ENCODE assay signal across 1 cellular context in the genomic region with DNA sequence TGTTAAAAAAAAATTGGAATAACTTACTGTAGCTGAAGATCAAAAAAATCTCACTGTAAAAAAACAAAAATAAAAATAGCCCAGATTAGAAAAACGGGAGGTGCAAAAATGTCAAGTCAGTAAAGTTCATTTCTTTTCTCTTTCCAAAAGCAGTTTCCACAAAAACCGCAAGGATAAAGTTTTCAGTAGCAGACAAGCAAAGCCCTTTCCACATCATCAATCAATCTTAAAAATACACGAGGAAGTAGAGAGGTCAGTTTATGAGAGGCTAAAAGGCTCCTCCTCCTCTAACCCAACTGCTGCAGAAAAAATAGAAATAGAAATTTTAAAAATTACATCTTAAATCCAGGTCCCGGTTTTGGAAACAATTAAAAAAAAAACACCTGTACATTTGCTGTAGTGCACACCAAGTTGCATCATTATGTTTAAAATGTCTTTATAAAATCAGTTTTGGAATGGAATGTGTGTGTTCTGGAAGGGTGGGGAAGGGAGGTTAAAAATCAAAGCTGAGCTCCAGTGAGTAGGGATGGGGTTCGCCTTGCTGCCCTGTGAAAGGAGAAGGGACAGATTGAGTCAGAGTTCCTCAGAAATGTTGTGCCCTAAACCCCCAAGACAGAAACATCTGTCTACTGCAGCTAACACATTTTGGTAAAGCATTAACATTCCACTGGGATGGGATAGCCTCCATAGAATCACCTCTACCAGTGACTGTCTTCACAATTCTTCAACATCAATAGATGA.
TF ChIP-seq lines count a peak whose summit lies in the region.

No MANE protein-coding gene starts in this region.

TF ChIP-seq in H1, 55 proteins besides CTCF, POLR2A, EP300 and RAD21:
- TF ChIP-seq ZNF274 (IDR thresholded peaks at IDR 0.05; ENCODE audit: borderline replicate concordance, extremely low read depth, low read length): no peak
- peak; percentile 82 for TF ChIP-seq POLR2AphosphoS5 (IDR thresholded peaks at IDR 0.05; ENCODE audit: low read depth, low read length)
